25 cellular contexts compared by ENCODE assay signal in the genomic region with DNA sequence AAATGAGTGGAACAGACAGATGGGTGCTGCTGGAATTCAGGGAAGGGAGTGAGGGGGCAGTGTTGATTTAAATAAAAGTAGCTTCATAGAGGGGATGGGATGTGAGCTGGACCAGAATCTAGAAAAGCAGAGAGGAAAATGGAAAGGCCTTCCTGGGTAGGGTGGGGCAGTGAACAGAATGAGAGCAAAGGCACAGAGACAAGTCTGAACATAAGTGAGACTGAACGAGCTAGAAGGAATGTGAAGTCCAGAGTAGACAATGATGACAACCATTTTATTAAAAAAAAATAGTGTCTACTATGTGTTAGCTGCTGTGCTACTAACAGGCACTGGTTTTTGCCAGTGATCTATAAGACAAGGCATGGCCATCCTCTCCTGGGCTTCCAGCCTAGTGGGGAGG. TPM values are rescaled to one million over a fixed set of nuclear protein-coding genes. Genes with fewer than 3 reads are reported as not detected.
DNase-seq lines count a peak whose midpoint lies in the region; ATAC-seq and TF ChIP-seq lines count a peak whose summit lies in the region.
"Had no signal": no experiment of that assay in that cellular context is flagged by ENCODE, and none has a peak within 500 bp of the region (broad histone marks: within the 10 kb centered on the region; RNA-seq: fewer than 3 reads in every experiment).

No MANE protein-coding gene starts in this region.

- no peaks in the 10 kb centered on the region for H3K27me3 ChIP-seq in SU-DHL-6 (ENCODE audit: low read length)
- no peaks in the 10 kb centered on the region for H3K27me3 ChIP-seq in esophagus (ENCODE audit: control insufficient read depth in 1 of 2, insufficient read depth in 2 of 2, low read length in 2 of 2)
- H3K27me3 ChIP-seq in PC-9 (ENCODE audit: insufficient read depth, low read depth), result no peaks in the 10 kb centered on the region
- H3K27me3 ChIP-seq: BLaER1, heart left ventricle, testis had no signal

- no peaks in the 10 kb centered on the region; the same call in 1 of the 2 replicates for H3K36me3 ChIP-seq in SU-DHL-6 (ENCODE audit: low read length)
- H3K36me3 ChIP-seq in esophagus (ENCODE audit: control insufficient read depth in 2 of 2, insufficient read depth in 2 of 2, low read length in 1 of 2), result no peaks in the 10 kb centered on the region
- no peaks in the 10 kb centered on the region for H3K36me3 ChIP-seq in PC-9 (ENCODE audit: low read depth)

- no peak overlapping the region for H2AFZ ChIP-seq in SU-DHL-6 (ENCODE audit: low read depth, low read length, severe bottlenecking)
- no peak overlapping the region for H2AFZ ChIP-seq in PC-9

- H3K36me3 Mint-ChIP-seq in activated T-cell treated with anti-CD3 and anti-CD28 coated beads, Interleukin-2, amount 50 U/mL, for 72 hours (ENCODE audit: insufficient read depth in 2 of 2), result peaks cover 0 to 12% of the 10 kb centered on the region in 2 donors
- H3K36me3 Mint-ChIP-seq in stimulated activated naive B cell treated with anti-CD40 and anti-IgM and Interleukin-4, amounts not matched to agents 10 μg/mL and 1 μg/mL and 100 μg/mL, for 72 hours, result peaks cover 35 to 45% of the 10 kb centered on the region in 2 donors
- peaks cover 40% of the 10 kb centered on the region for H3K36me3 Mint-ChIP-seq in activated CD8-positive, alpha-beta T cell treated with anti-CD3 and anti-CD28 coated beads, Interleukin-2, amount 10 ng/mL, durations not matched to agents 7 days and 5 days (ENCODE audit: low read depth)
- H3K36me3 Mint-ChIP-seq: natural killer cell had no signal

- H3K79me2 ChIP-seq in SU-DHL-6 (ENCODE audit: insufficient read depth, low read length) (no peaks in the 10 kb centered on the region), PC-9 (ENCODE audit: low read depth) (no peaks in the 10 kb centered on the region)

- TF ChIP-seq CTCF in SU-DHL-6 (IDR thresholded peaks at IDR 0.05; ENCODE audit: insufficient read depth, low read length, poor library complexity, severe bottlenecking) (no peak), PC-9 (conservative IDR thresholded peaks at IDR 0.05) (no peak)

- H3F3A ChIP-seq in SU-DHL-6 (ENCODE audit: insufficient read depth) (peaks cover 47% of the 10 kb centered on the region), PC-9 (ENCODE audit: insufficient read depth, low read depth) (peaks cover 3% of the 10 kb centered on the region; the same call in 1 of the 2 replicates)

- DNase-seq in activated T-cell treated with anti-CD3 and anti-CD28 coated beads, Interleukin-2, amount 50 U/mL, for 72 hours, result no peak
- DNase-seq in activated T-cell treated with anti-CD3 and anti-CD28 coated beads for 4 hours, result no peak
- no peak for DNase-seq in stimulated activated naive B cell treated with anti-CD40 and anti-IgM and Interleukin-4, amounts not matched to agents 10 μg/mL and 1 μg/mL and 100 μg/mL, for 72 hours
- no peak for DNase-seq in left colon
- no peak for DNase-seq in activated CD8-positive, alpha-beta T cell treated with anti-CD3 and anti-CD28 coated beads, Interleukin-2, amount 10 ng/mL, durations not matched to agents 7 days and 5 days
- DNase-seq in PC-9, result no peak
- DNase-seq: activated CD8-positive, alpha-beta memory T cell treated with anti-CD3 and anti-CD28 coated beads, Interleukin-2, amount 50 U/mL, for 4 hours; activated naive CD8-positive, alpha-beta T cell treated with anti-CD3 and anti-CD28 coated beads, Interleukin-2, amount 10 ng/mL, durations not matched to agents 7 days and 5 days; heart left ventricle; immature natural killer cell; natural killer cell; NCI-H2081 treated with DMSO at 0.1 percent for 48 hours; NCI-H510A treated with DMSO at 0.1 percent for 48 hours; SIG-M5; small intestine; stimulated activated CD4-positive, alpha-beta T cell treated with anti-CD3 and anti-CD28 coated beads, Interleukin-4, amount 100 ng/mL, for 4 hours; testis had no signal

- no peak overlapping the region for H3K4me3 Mint-ChIP-seq in activated T-cell treated with anti-CD3 and anti-CD28 coated beads, Interleukin-2, amount 50 U/mL, for 72 hours
- H3K4me3 Mint-ChIP-seq in stimulated activated naive B cell treated with anti-CD40 and anti-IgM and Interleukin-4, amounts not matched to agents 10 μg/mL and 1 μg/mL and 100 μg/mL, for 72 hours, result no peak overlapping the region
- no peak overlapping the region for H3K4me3 Mint-ChIP-seq in activated CD8-positive, alpha-beta T cell treated with anti-CD3 and anti-CD28 coated beads, Interleukin-2, amount 10 ng/mL, durations not matched to agents 7 days and 5 days
- H3K4me3 Mint-ChIP-seq: activated naive CD8-positive, alpha-beta T cell treated with anti-CD3 and anti-CD28 coated beads, Interleukin-2, amount 10 ng/mL, durations not matched to agents 7 days and 5 days; immature natural killer cell; natural killer cell; T-helper 2 cell treated with Interferon-gamma antibody and Interleukin-4, amounts not matched to agents 5 μg/mL and 100 μg/mL, for 36 hours had no signal

- no TSS peak for BruUV-seq in PC-9 (replicated peaks; lab: Mats Ljungman, UMichigan)

- H3K4me1 Mint-ChIP-seq in activated T-cell treated with anti-CD3 and anti-CD28 coated beads, Interleukin-2, amount 50 U/mL, for 72 hours (ENCODE audit: low read depth), result peaks cover 57% of the 10 kb centered on the region
- peaks cover 34 to 54% of the 10 kb centered on the region in 2 donors for H3K4me1 Mint-ChIP-seq in stimulated activated naive B cell treated with anti-CD40 and anti-IgM and Interleukin-4, amounts not matched to agents 10 μg/mL and 1 μg/mL and 100 μg/mL, for 72 hours
- H3K4me1 Mint-ChIP-seq in activated CD8-positive, alpha-beta T cell treated with anti-CD3 and anti-CD28 coated beads, Interleukin-2, amount 10 ng/mL, durations not matched to agents 7 days and 5 days (ENCODE audit: low read depth), result peaks cover 54% of the 10 kb centered on the region

- H3K4me2 ChIP-seq in SU-DHL-6 (ENCODE audit: low read depth, low read length, poor library complexity, severe bottlenecking), result peak overlapping the region; percentile 86
- H3K4me2 ChIP-seq in PC-9, result no peak overlapping the region
- H3K4me2 ChIP-seq: BLaER1 had no signal

- intact Hi-C loops in left colon (cut with DNase I, micrococcal nuclease) (loop anchor here in 1 of 2 donors (10.0 kb wide), 1 partner anchor 59 kb away; no protein-coding TSS in a partner anchor), PC-9 (cut with micrococcal nuclease; ENCODE audit: unreplicated experiment) (no loop called here)

- WGBS in esophagus, 2 donors, result 51 to 73% methylated on average over 1 of the region's 1 CpG

- no peaks in the 10 kb centered on the region for H3K9me3 Mint-ChIP-seq in activated T-cell treated with anti-CD3 and anti-CD28 coated beads, Interleukin-2, amount 50 U/mL, for 72 hours
- H3K9me3 Mint-ChIP-seq in stimulated activated naive B cell treated with anti-CD40 and anti-IgM and Interleukin-4, amounts not matched to agents 10 μg/mL and 1 μg/mL and 100 μg/mL, for 72 hours, result no peaks in the 10 kb centered on the region
- H3K9me3 Mint-ChIP-seq in activated CD8-positive, alpha-beta T cell treated with anti-CD3 and anti-CD28 coated beads, Interleukin-2, amount 10 ng/mL, durations not matched to agents 7 days and 5 days (ENCODE audit: insufficient read depth), result no peaks in the 10 kb centered on the region
- H3K9me3 Mint-ChIP-seq: activated naive CD8-positive, alpha-beta T cell treated with anti-CD3 and anti-CD28 coated beads, Interleukin-2, amount 10 ng/mL, durations not matched to agents 7 days and 5 days; immature natural killer cell; natural killer cell; T-helper 2 cell treated with Interferon-gamma antibody and Interleukin-4, amounts not matched to agents 5 μg/mL and 100 μg/mL, for 36 hours had no signal

- no peaks in the 10 kb centered on the region for H3K9me3 ChIP-seq in SU-DHL-6 (ENCODE audit: insufficient read depth, low read length)
- H3K9me3 ChIP-seq in esophagus (ENCODE audit: control insufficient read depth in 2 of 2, insufficient read depth in 1 of 2, low read depth in 1 of 2, low read length in 1 of 2), result no peaks in the 10 kb centered on the region
- no peaks in the 10 kb centered on the region for H3K9me3 ChIP-seq in PC-9 (ENCODE audit: insufficient read depth, low read depth)
- H3K9me3 ChIP-seq: BLaER1, heart left ventricle, testis had no signal

- H3K4me1 ChIP-seq in esophagus (ENCODE audit: control insufficient read depth in 2 of 2, insufficient read depth in 2 of 2, low read length in 1 of 2) (peaks cover 4 to 10% of the 10 kb centered on the region in 2 donors), PC-9 (replicated peaks; ENCODE audit: insufficient read depth) (peaks cover 4% of the 10 kb centered on the region)

- H4K20me1 ChIP-seq in SU-DHL-6 (ENCODE audit: low read depth, low read length) (no peaks in the 10 kb centered on the region), PC-9 (ENCODE audit: insufficient read depth) (no peaks in the 10 kb centered on the region)
- H4K20me1 ChIP-seq: BLaER1 had no signal

- peak overlapping the region; percentile 37 for H3K9ac ChIP-seq in SU-DHL-6 (ENCODE audit: low read length)
- H3K9ac ChIP-seq: BLaER1 had no signal

- POLR2A ChIA-PET in activated CD8-positive, alpha-beta T cell treated with anti-CD3 and anti-CD28 coated beads, Interleukin-2, amount 10 ng/mL, durations not matched to agents 7 days and 5 days (lab: Charles Lee), result interaction anchor here (0.6 to 7.8 kb wide), 2 partner anchors 17 to 35 kb away, joined by 3 to 198 read pairs; partner anchors contain the start of gene ELK4
- POLR2A ChIA-PET in PC-9 (lab: Charles Lee; ENCODE audit: unreplicated experiment), result interaction anchor here (0.9 kb wide), 1 partner anchor 58 kb away, joined by 6 read pairs; no protein-coding TSS in a partner anchor

- H3K9me2 ChIP-seq in SU-DHL-6 (replicated peaks; ENCODE audit: insufficient read depth, low read length) (no peaks in the 10 kb centered on the region), PC-9 (ENCODE audit: insufficient read depth) (no peaks in the 10 kb centered on the region)

- H3K4me3 ChIP-seq in SU-DHL-6 (ENCODE audit: insufficient read depth, low read length, poor library complexity, severe bottlenecking), result peak overlapping the region; percentile 7
- no peak overlapping the region for H3K4me3 ChIP-seq in esophagus (ENCODE audit: low read depth in 1 of 2, low read length in 2 of 2)
- H3K4me3 ChIP-seq in PC-9, result no peak overlapping the region
- H3K4me3 ChIP-seq: BLaER1, heart left ventricle, K562, lung, testis had no signal

- H3K27me3 Mint-ChIP-seq in activated T-cell treated with anti-CD3 and anti-CD28 coated beads, Interleukin-2, amount 50 U/mL, for 72 hours (ENCODE audit: low read depth), result no peaks in the 10 kb centered on the region
- no peaks in the 10 kb centered on the region for H3K27me3 Mint-ChIP-seq in stimulated activated naive B cell treated with anti-CD40 and anti-IgM and Interleukin-4, amounts not matched to agents 10 μg/mL and 1 μg/mL and 100 μg/mL, for 72 hours
- no peaks in the 10 kb centered on the region for H3K27me3 Mint-ChIP-seq in activated CD8-positive, alpha-beta T cell treated with anti-CD3 and anti-CD28 coated beads, Interleukin-2, amount 10 ng/mL, durations not matched to agents 7 days and 5 days (ENCODE audit: low read depth)
- H3K27me3 Mint-ChIP-seq: activated naive CD8-positive, alpha-beta T cell treated with anti-CD3 and anti-CD28 coated beads, Interleukin-2, amount 10 ng/mL, durations not matched to agents 7 days and 5 days had no signal

- H3K27ac ChIP-seq in SU-DHL-6 (ENCODE audit: low read depth, low read length), result peak overlapping the region; percentile 94
- peak overlapping the region; percentile 6 to 47 for H3K27ac ChIP-seq in esophagus (ENCODE audit: low read depth in 2 of 2, low read length in 1 of 2)
- no peak overlapping the region for H3K27ac ChIP-seq in PC-9
- H3K27ac ChIP-seq: BLaER1, heart left ventricle, HL-60, testis had no signal

- peak overlapping the region; percentile 14 for H3K27ac Mint-ChIP-seq in activated T-cell treated with anti-CD3 and anti-CD28 coated beads, Interleukin-2, amount 50 U/mL, for 72 hours
- H3K27ac Mint-ChIP-seq in stimulated activated naive B cell treated with anti-CD40 and anti-IgM and Interleukin-4, amounts not matched to agents 10 μg/mL and 1 μg/mL and 100 μg/mL, for 72 hours, result peak overlapping the region; percentile 79
- H3K27ac Mint-ChIP-seq in activated CD8-positive, alpha-beta T cell treated with anti-CD3 and anti-CD28 coated beads, Interleukin-2, amount 10 ng/mL, durations not matched to agents 7 days and 5 days, result no peak overlapping the region
- H3K27ac Mint-ChIP-seq: progenitor cell of endocrine pancreas; T-helper 2 cell treated with Interferon-gamma antibody and Interleukin-4, amounts not matched to agents 5 μg/mL and 100 μg/mL, for 36 hours had no signal

- CTCF ChIA-PET in activated CD8-positive, alpha-beta T cell treated with anti-CD3 and anti-CD28 coated beads, Interleukin-2, amount 10 ng/mL, durations not matched to agents 7 days and 5 days (lab: Charles Lee), result interaction anchor here (1.0 to 9.8 kb wide), 4 partner anchors 17 to 116 kb away, joined by 3 to 444 read pairs (median 187); partner anchors contain the start of gene ELK4
- CTCF ChIA-PET in PC-9 (lab: Charles Lee), result interaction anchor here (0.5 kb wide), 1 partner anchor 200 kb away, joined by 4 read pairs; no protein-coding TSS in a partner anchor

- ATAC-seq in activated T-cell treated with anti-CD3 and anti-CD28 coated beads, Interleukin-2, amount 50 U/mL, for 72 hours (replicated peaks in 1 of 2), result no peak
- ATAC-seq in stimulated activated naive B cell treated with anti-CD40 and anti-IgM and Interleukin-4, amounts not matched to agents 10 μg/mL and 1 μg/mL and 100 μg/mL, for 72 hours (replicated peaks), result no peak
- ATAC-seq in left colon, result no peak
- ATAC-seq in activated CD8-positive, alpha-beta T cell treated with anti-CD3 and anti-CD28 coated beads, Interleukin-2, amount 10 ng/mL, durations not matched to agents 7 days and 5 days, result no peak
- ATAC-seq: heart left ventricle, K562, natural killer cell had no signal

RNA-seq across cellular contexts. Expression of gene ELK4, which starts 36.0 kb away (rescaled TPM):
- total RNA-seq in activated T-cell treated with anti-CD3 and anti-CD28 coated beads, Interleukin-2, amount 50 U/mL, for 72 hours, result 10 to 100 TPM; 72.8 to 86.8 TPM
- polyA plus RNA-seq in esophagus, result 1 to 10 TPM; 4.0 to 4.2 TPM
- 10 to 100 TPM; 37.4 to 39.5 TPM for total RNA-seq in left colon
- 10 to 100 TPM; 95.2 to 97.5 TPM for total RNA-seq in activated CD8-positive, alpha-beta T cell treated with anti-CD3 and anti-CD28 coated beads, Interleukin-2, amount 10 ng/mL, durations not matched to agents 7 days and 5 days
- total RNA-seq in PC-9 (2021), result 40.3 and 48.1 TPM in 2 replicates
